Comparison of ENCODE assay signal across 2 cellular contexts in genomic region chr7:129786825-129787563, GRCh38.
TF ChIP-seq lines count a peak whose summit lies in the region.

No MANE protein-coding gene starts in this region.

TF ChIP-seq in GM23338, 12 proteins besides CTCF, POLR2A, EP300 and RAD21 (continued from another document):
- TF ChIP-seq REST (IDR thresholded peaks at IDR 0.05; ENCODE audit: unreplicated experiment), result no peak
- TF ChIP-seq NANOG (IDR thresholded peaks at IDR 0.05; ENCODE audit: borderline replicate concordance), result peak; percentile 73; the same call in 1 of the 2 replicates
- TF ChIP-seq ZNF331 (CRISPR knock-in tag; IDR thresholded peaks at IDR 0.05; ENCODE audit: low read depth), result no peak
- TF ChIP-seq EZH2 (IDR thresholded peaks at IDR 0.05; ENCODE audit: low read depth, unreplicated experiment), result peak; percentile 23
- peak; percentile 65 for TF ChIP-seq POLR2AphosphoS5 (IDR thresholded peaks at IDR 0.05; ENCODE audit: low read depth)
- TF ChIP-seq ZNF462 (CRISPR knock-in tag; IDR thresholded peaks at IDR 0.05), result no peak
- no peak for TF ChIP-seq STAT1 (IDR thresholded peaks at IDR 0.05; ENCODE audit: unreplicated experiment)

TF ChIP-seq in WTC11, 78 proteins besides CTCF, POLR2A, EP300 and RAD21:
- TF ChIP-seq ZNF532 (CRISPR knock-in tag; IDR thresholded peaks at IDR 0.05; ENCODE audit: borderline replicate concordance) (no peak), ZNF423 (CRISPR knock-in tag; IDR thresholded peaks at IDR 0.05) (peak; percentile 43; the same call in 1 of the 2 replicates)
